ENCODE assay signal across 10 cellular contexts in genomic region chr17:28372945-28373274, GRCh38. TPM values are rescaled to one million over a fixed set of nuclear protein-coding genes. Genes with fewer than 3 reads are reported as not detected.
DNase-seq lines count a peak whose midpoint lies in the region; ATAC-seq and TF ChIP-seq lines count a peak whose summit lies in the region.
"Had no signal": no experiment of that assay in that cellular context is flagged by ENCODE, and none has a peak within 500 bp of the region (broad histone marks: within the 10 kb centered on the region; RNA-seq: fewer than 3 reads in every experiment).

No MANE protein-coding gene starts in this region.

- no peaks in the 10 kb centered on the region for H3K36me3 Mint-ChIP-seq in GM23338 (ENCODE audit: low read depth)
- H3K36me3 Mint-ChIP-seq in activated naive CD8-positive, alpha-beta T cell treated with anti-CD3 and anti-CD28 coated beads, Interleukin-2, amount 10 ng/mL, durations not matched to agents 7 days and 5 days, result no peaks in the 10 kb centered on the region

- peaks cover 21% of the 10 kb centered on the region for H3K4me1 Mint-ChIP-seq in GM23338
- peaks cover 18% of the 10 kb centered on the region for H3K4me1 Mint-ChIP-seq in activated naive CD8-positive, alpha-beta T cell treated with anti-CD3 and anti-CD28 coated beads, Interleukin-2, amount 10 ng/mL, durations not matched to agents 7 days and 5 days

- no peaks in the 10 kb centered on the region for H3K9me2 ChIP-seq in GM23338 (ENCODE audit: insufficient read depth)

- no peaks in the 10 kb centered on the region for H3K9me3 ChIP-seq in muscle layer of colon (ENCODE audit: low read length)
- H3K9me3 ChIP-seq: sigmoid colon, thyroid gland had no signal

- ATAC-seq in GM23338 (no peak), GM19351 (IDR thresholded peaks at IDR 0.05; ENCODE audit: unreplicated experiment) (no peak)
- ATAC-seq in activated naive CD8-positive, alpha-beta T cell treated with anti-CD3 and anti-CD28 coated beads, Interleukin-2, amount 10 ng/mL, durations not matched to agents 7 days and 5 days (ENCODE audit: low read depth), result no peak

- TF ChIP-seq CTCF in AG09309 (IDR thresholded peaks at IDR 0.05; ENCODE audit: control insufficient read depth, insufficient read depth, low read depth, low read length, missing control alignments), result no peak
- TF ChIP-seq CTCF in GM23338 (conservative IDR thresholded peaks at IDR 0.05; ENCODE audit: low read depth in 2 of 2), result no peak

- peak overlapping the region; percentile 85 for H3K4me3 ChIP-seq in AG09309 (ENCODE audit: control insufficient read depth, low read depth, low read length)
- H3K4me3 ChIP-seq in GM23338, result peak overlapping the region; percentile 86
- H3K4me3 ChIP-seq in muscle layer of colon (ENCODE audit: low read depth in 1 of 2, low read length in 2 of 2), result peak overlapping the region in 1 of 2 donors; percentile 65

- H3K36me3 ChIP-seq in GM23338 (ENCODE audit: insufficient read depth), result no peaks in the 10 kb centered on the region
- no peaks in the 10 kb centered on the region for H3K36me3 ChIP-seq in muscle layer of colon (ENCODE audit: insufficient read depth, low read length)
- H3K36me3 ChIP-seq: sigmoid colon, thyroid gland had no signal

- H3K4me3 Mint-ChIP-seq in GM23338, result peak overlapping the region; percentile 70
- H3K4me3 Mint-ChIP-seq in activated naive CD8-positive, alpha-beta T cell treated with anti-CD3 and anti-CD28 coated beads, Interleukin-2, amount 10 ng/mL, durations not matched to agents 7 days and 5 days, result peak overlapping the region; percentile 81

- DNase-seq in AG09309 (ENCODE audit: low read depth) (no peak), GM23338 (ENCODE audit: low spot score) (no peak), GF-D8 (lab: John Stamatoyannopoulos, UW) (no peak), HuH-7.5 (ENCODE audit: low spot score) (no peak), NCI-H526 treated with DMSO at 0.1 percent for 48 hours (lab: John Stamatoyannopoulos, UW) (no peak)
- no peak for DNase-seq in activated naive CD8-positive, alpha-beta T cell treated with anti-CD3 and anti-CD28 coated beads, Interleukin-2, amount 10 ng/mL, durations not matched to agents 7 days and 5 days
- DNase-seq: sigmoid colon had no signal

- H3K27ac Mint-ChIP-seq in GM23338, result no peak overlapping the region
- H3K27ac Mint-ChIP-seq in activated naive CD8-positive, alpha-beta T cell treated with anti-CD3 and anti-CD28 coated beads, Interleukin-2, amount 10 ng/mL, durations not matched to agents 7 days and 5 days, result peak overlapping the region; percentile 42

- peaks cover 17% of the 10 kb centered on the region; the same call in 1 of the 2 replicates for H4K20me1 ChIP-seq in GM23338 (replicated peaks; ENCODE audit: insufficient read depth)

- H2AFZ ChIP-seq in GM23338, result no peak overlapping the region

- no peak overlapping the region for H3K27ac ChIP-seq in GM23338 (ENCODE audit: low read depth)
- no peak overlapping the region for H3K27ac ChIP-seq in muscle layer of colon (ENCODE audit: low read depth, low read length)
- H3K27ac ChIP-seq: thyroid gland had no signal

- H3K4me1 ChIP-seq in GM23338 (ENCODE audit: insufficient read depth) (peaks cover 9% of the 10 kb centered on the region; the same call in 1 of the 2 replicates), muscle layer of colon (ENCODE audit: insufficient read depth, low read length) (peaks cover 18% of the 10 kb centered on the region)

- peak overlapping the region; percentile 90 for H3K4me2 ChIP-seq in GM23338

- H3K9me3 Mint-ChIP-seq in GM23338, result no peaks in the 10 kb centered on the region
- H3K9me3 Mint-ChIP-seq in activated naive CD8-positive, alpha-beta T cell treated with anti-CD3 and anti-CD28 coated beads, Interleukin-2, amount 10 ng/mL, durations not matched to agents 7 days and 5 days, result no peaks in the 10 kb centered on the region

- POLR2A ChIA-PET in activated naive CD8-positive, alpha-beta T cell treated with anti-CD3 and anti-CD28 coated beads, Interleukin-2, amount 10 ng/mL, durations not matched to agents 7 days and 5 days (lab: Charles Lee), result interaction anchor here (1.0 to 3.4 kb wide), 2 partner anchors 12 to 15 kb away, joined by 3 to 19 read pairs; partner anchors contain the start of gene POLDIP2

- H3F3A ChIP-seq in GM23338 (replicated peaks; ENCODE audit: low read depth), result no peaks in the 10 kb centered on the region; the same call in 1 of the 2 replicates

- peak overlapping the region; percentile 10 for H3K9ac ChIP-seq in muscle layer of colon (ENCODE audit: low read length)

- H3K27me3 ChIP-seq in GM23338 (ENCODE audit: insufficient read depth), result peaks cover 22% of the 10 kb centered on the region
- H3K27me3 ChIP-seq in muscle layer of colon (ENCODE audit: control insufficient read depth in 1 of 2, insufficient read depth in 2 of 2, low read length in 2 of 2), result no peaks in the 10 kb centered on the region
- H3K27me3 ChIP-seq: sigmoid colon, thyroid gland had no signal

- no peaks in the 10 kb centered on the region for H3K79me2 ChIP-seq in GM23338 (replicated peaks; ENCODE audit: insufficient read depth)

- H3K27me3 Mint-ChIP-seq in GM23338 (ENCODE audit: insufficient read depth, low read depth, poor library complexity), result peaks cover 33% of the 10 kb centered on the region
- H3K27me3 Mint-ChIP-seq in activated naive CD8-positive, alpha-beta T cell treated with anti-CD3 and anti-CD28 coated beads, Interleukin-2, amount 10 ng/mL, durations not matched to agents 7 days and 5 days, result no peaks in the 10 kb centered on the region

TF ChIP-seq in GM23338, 12 proteins besides CTCF, POLR2A, EP300 and RAD21 (continues in another document):
- TF ChIP-seq POLR2AphosphoS5 (IDR thresholded peaks at IDR 0.05; ENCODE audit: low read depth) (no peak), ZNF114 (CRISPR knock-in tag; IDR thresholded peaks at IDR 0.05) (no peak), EZH2phosphoT487 (IDR thresholded peaks at IDR 0.05; ENCODE audit: unreplicated experiment) (no peak), EZH2 (IDR thresholded peaks at IDR 0.05; ENCODE audit: low read depth, unreplicated experiment) (no peak), JUNB (IDR thresholded peaks at IDR 0.05; ENCODE audit: unreplicated experiment) (no peak), ETS1 (IDR thresholded peaks at IDR 0.05) (no peak), CREB1 (CRISPR knock-in tag; IDR thresholded peaks at IDR 0.05; ENCODE audit: low read depth) (no peak)

RNA-seq across cellular contexts. Expression of gene SARM1, which starts 1.4 kb away (rescaled TPM):
- total RNA-seq in GM23338 (2014; rRNA removed; shearing (Covaris generic)), result 10.4 and 15.3 TPM in 2 replicates
- 0.89 and 1.4 TPM in 2 replicates for polyA plus RNA-seq in GM23338 (2016; fragmentation: Nextera tagmentation; extraction: Ambion mirVana)
- total RNA-seq in activated naive CD8-positive, alpha-beta T cell treated with anti-CD3 and anti-CD28 coated beads, Interleukin-2, amount 10 ng/mL, durations not matched to agents 7 days and 5 days, result 10 to 100 TPM; 25.6 to 25.8 TPM

RNA-seq across cellular contexts. Expression of gene VTN, which starts 2.8 kb away (rescaled TPM):
- total RNA-seq in GM23338 (2014; rRNA removed; shearing (Covaris generic)), result 0.35 TPM in 1 of 2 replicates, not detected in the other
- 0.16 and 0.17 TPM in 2 replicates for polyA plus RNA-seq in GM23338 (2016; fragmentation: Nextera tagmentation; extraction: Ambion mirVana)
- under 1 TPM in 1 of 2 experiments, not detected in 1; 0.28 TPM for total RNA-seq in activated naive CD8-positive, alpha-beta T cell treated with anti-CD3 and anti-CD28 coated beads, Interleukin-2, amount 10 ng/mL, durations not matched to agents 7 days and 5 days

RNA-seq across cellular contexts. Expression of gene SEBOX, which starts 7.9 kb away (rescaled TPM):
- total RNA-seq in GM23338 (2014; rRNA removed; shearing (Covaris generic)), result not detected in 2 replicates
- polyA plus RNA-seq in GM23338 (2016; fragmentation: Nextera tagmentation; extraction: Ambion mirVana), result not detected in 2 replicates
- total RNA-seq in activated naive CD8-positive, alpha-beta T cell treated with anti-CD3 and anti-CD28 coated beads, Interleukin-2, amount 10 ng/mL, durations not matched to agents 7 days and 5 days, result not detected
- total RNA-seq: sigmoid colon, thyroid gland had no signal
- polyA plus RNA-seq: sigmoid colon had no signal

RNA-seq across cellular contexts. Expression of gene POLDIP2, which starts 15.6 kb away (rescaled TPM):
- total RNA-seq in GM23338 (2014; rRNA removed; shearing (Covaris generic)), result 70.6 and 77.1 TPM in 2 replicates
- polyA plus RNA-seq in GM23338 (2016; fragmentation: Nextera tagmentation; extraction: Ambion mirVana), result 40.7 and 45.7 TPM in 2 replicates
- 10 to 100 TPM; 51.5 to 54.5 TPM for total RNA-seq in activated naive CD8-positive, alpha-beta T cell treated with anti-CD3 and anti-CD28 coated beads, Interleukin-2, amount 10 ng/mL, durations not matched to agents 7 days and 5 days

RNA-seq across cellular contexts. Expression of gene SLC46A1, which starts 33.1 kb away (rescaled TPM):
- total RNA-seq in GM23338 (2014; rRNA removed; shearing (Covaris generic)), result 12.5 and 12.7 TPM in 2 replicates
- 3.3 TPM in 2 replicates for polyA plus RNA-seq in GM23338 (2016; fragmentation: Nextera tagmentation; extraction: Ambion mirVana)
- total RNA-seq in activated naive CD8-positive, alpha-beta T cell treated with anti-CD3 and anti-CD28 coated beads, Interleukin-2, amount 10 ng/mL, durations not matched to agents 7 days and 5 days, result 1 to 10 TPM; 3.0 to 3.6 TPM
